ENCODE assay signal across 25 cellular contexts in the genomic region with DNA sequence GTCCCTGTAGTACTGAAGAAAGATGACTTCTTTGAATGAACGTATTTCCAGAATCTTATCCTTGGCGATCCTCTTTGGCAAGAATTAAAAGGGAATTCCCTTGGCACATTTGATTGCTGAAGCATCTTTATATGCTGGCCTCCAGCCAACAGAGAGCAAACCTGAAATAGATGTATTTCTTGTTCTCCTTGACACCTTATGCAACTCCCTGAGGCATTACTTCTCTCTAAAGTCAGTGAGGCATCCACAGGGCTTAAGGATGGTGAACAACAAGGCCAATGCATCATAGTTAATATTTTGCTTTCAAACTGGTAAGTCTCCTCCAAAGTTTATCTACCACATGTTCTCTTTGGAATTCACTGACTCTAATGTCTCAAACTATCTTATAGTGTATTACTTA.
"Had no signal": no experiment of that assay in that cellular context is flagged by ENCODE, and none has a peak within 500 bp of the region (broad histone marks: within the 10 kb centered on the region; RNA-seq: fewer than 3 reads in every experiment).

No MANE protein-coding gene starts in this region.

- H3K27ac Mint-ChIP-seq: activated CD4-positive, alpha-beta memory T cell treated with anti-CD3 and anti-CD28 coated beads, Interleukin-2, amount 10 ng/mL, durations not matched to agents 7 days and 5 days; activated CD4-positive, alpha-beta T cell treated with anti-CD3 and anti-CD28 coated beads for 36 hours; activated naive CD4-positive, alpha-beta T cell treated with anti-CD3 and anti-CD28 coated beads for 36 hours; activated naive CD8-positive, alpha-beta T cell; activated T-helper 17 cell treated with anti-CD3 and anti-CD28 coated beads, Interleukin-2, amount 50 U/mL, for 72 hours; brain had no signal

- H3K4me3 Mint-ChIP-seq: activated CD4-positive, alpha-beta memory T cell treated with anti-CD3 and anti-CD28 coated beads, Interleukin-2, amount 10 ng/mL, durations not matched to agents 7 days and 5 days; activated CD4-positive, alpha-beta T cell treated with anti-CD3 and anti-CD28 coated beads for 36 hours; activated naive CD4-positive, alpha-beta T cell treated with anti-CD3 and anti-CD28 coated beads for 36 hours; activated naive CD8-positive, alpha-beta T cell; activated T-helper 17 cell treated with anti-CD3 and anti-CD28 coated beads, Interleukin-2, amount 50 U/mL, for 72 hours; brain had no signal

- H3K4me3 ChIP-seq: cardiac muscle cell, MG63, SK-N-MC had no signal

- H3K27me3 Mint-ChIP-seq: activated CD4-positive, alpha-beta memory T cell treated with anti-CD3 and anti-CD28 coated beads, Interleukin-2, amount 10 ng/mL, durations not matched to agents 7 days and 5 days; activated CD4-positive, alpha-beta T cell treated with anti-CD3 and anti-CD28 coated beads for 36 hours; activated naive CD8-positive, alpha-beta T cell; activated T-helper 17 cell treated with anti-CD3 and anti-CD28 coated beads, Interleukin-2, amount 50 U/mL, for 72 hours had no signal

- H3K4me1 Mint-ChIP-seq: activated CD4-positive, alpha-beta memory T cell treated with anti-CD3 and anti-CD28 coated beads, Interleukin-2, amount 10 ng/mL, durations not matched to agents 7 days and 5 days; activated CD4-positive, alpha-beta T cell treated with anti-CD3 and anti-CD28 coated beads for 36 hours; activated T-helper 17 cell treated with anti-CD3 and anti-CD28 coated beads, Interleukin-2, amount 50 U/mL, for 72 hours had no signal

- H3K9me3 Mint-ChIP-seq: activated naive CD4-positive, alpha-beta T cell treated with anti-CD3 and anti-CD28 coated beads for 36 hours had no signal

- ATAC-seq: activated CD4-positive, alpha-beta T cell treated with anti-CD3 and anti-CD28 coated beads for 36 hours; activated T-helper 17 cell treated with anti-CD3 and anti-CD28 coated beads, Interleukin-2, amount 50 U/mL, for 72 hours had no signal

- DNase-seq: activated CD4-positive, alpha-beta memory T cell treated with anti-CD3 and anti-CD28 coated beads, Interleukin-2, amount 10 ng/mL, durations not matched to agents 7 days and 5 days; activated CD4-positive, alpha-beta T cell treated with anti-CD3 and anti-CD28 coated beads for 36 hours; activated CD4-positive, alpha-beta T cell treated with anti-CD3 and anti-CD28 coated beads, Interleukin-2, amount 50 U/mL, for 1 hour; activated gamma-delta T cell; activated naive CD4-positive, alpha-beta T cell treated with anti-CD3 and anti-CD28 coated beads for 36 hours; activated T-cell treated with anti-CD3 and anti-CD28 coated beads for 4 hours; activated T-cell treated with anti-CD3 and anti-CD28 coated beads, Interleukin-2, amount 50 U/mL, for 48 hours; amygdala; KBM-7; MG63; MV-4-11; NCI-H1092 treated with DMSO at 0.1 percent for 48 hours; NCI-H1417 treated with DMSO at 0.1 percent for 48 hours; NCI-H1694; NCI-H2029; NCI-H226; NCI-H526; NCI-H82; T-helper 1 cell; WERI-Rb-1 had no signal

- H3K36me3 Mint-ChIP-seq: activated naive CD8-positive, alpha-beta T cell; brain had no signal
